In the genomic region with DNA sequence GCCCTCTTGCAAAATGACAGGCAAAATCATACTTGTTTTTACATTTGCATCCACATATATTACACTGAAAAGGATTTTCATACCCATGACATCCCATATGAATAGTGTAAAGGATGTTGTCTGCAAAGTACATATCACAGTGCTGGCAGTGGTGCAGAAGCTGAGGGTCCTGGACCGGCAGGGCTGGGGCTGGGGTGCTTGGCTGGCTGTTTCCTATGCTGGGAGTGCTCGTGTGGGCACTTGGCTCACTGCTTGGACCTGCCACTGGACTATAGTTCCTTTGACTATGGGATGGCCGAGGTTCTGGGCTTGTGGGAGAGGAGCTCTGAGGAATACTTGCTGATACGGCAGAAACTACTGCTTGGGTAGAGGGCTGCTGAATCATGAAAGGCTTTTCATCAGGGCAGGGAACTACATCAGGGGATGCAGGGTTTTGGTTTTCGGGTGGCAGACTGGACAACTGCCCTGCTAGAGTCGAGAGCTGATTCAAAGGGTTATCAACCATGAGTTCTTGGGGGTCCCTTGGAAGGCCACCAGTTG, we compare ENCODE assay signal across 20 cellular contexts.
"Had no signal": no experiment of that assay in that cellular context is flagged by ENCODE, and none has a peak within 500 bp of the region (broad histone marks: within the 10 kb centered on the region; RNA-seq: fewer than 3 reads in every experiment).

No MANE protein-coding gene starts in this region.

- H3K9me3 Mint-ChIP-seq: effector memory CD8-positive, alpha-beta T cell; memory B cell; natural killer cell; stimulated activated memory B cell treated with anti-CD40 and anti-IgM and Interleukin-4, amounts not matched to agents 10 μg/mL and 1 μg/mL and 100 μg/mL, for 72 hours had no signal

- H3K27me3 Mint-ChIP-seq: effector memory CD8-positive, alpha-beta T cell; memory B cell; stimulated activated memory B cell treated with anti-CD40 and anti-IgM and Interleukin-4, amounts not matched to agents 10 μg/mL and 1 μg/mL and 100 μg/mL, for 72 hours had no signal

- DNase-seq: cortex of kidney; effector memory CD8-positive, alpha-beta T cell; erythroblast; head of caudate nucleus; natural killer cell; occipital lobe; ovary; psoas muscle; sigmoid colon; stimulated activated CD4-positive, alpha-beta T cell treated with anti-CD3 and anti-CD28 coated beads, Interleukin-4, amount 100 ng/mL, for 4 hours; stimulated activated naive CD8-positive, alpha-beta T cell treated with anti-CD3 and anti-CD28 coated beads, Interleukin-15, Interleukin-2, amounts not matched to agents 100 U/mL and 50 U/mL, for 24 hours had no signal

- H3K4me3 ChIP-seq: lung, ovary, psoas muscle, sigmoid colon, thoracic aorta, tibial nerve, upper lobe of left lung had no signal

- H3K36me3 ChIP-seq: ovary had no signal

- H3K27ac ChIP-seq: ovary, psoas muscle, sigmoid colon, thoracic aorta, upper lobe of left lung had no signal

- H3K27me3 ChIP-seq: ovary, sigmoid colon, tibial nerve, upper lobe of left lung had no signal

- H3K4me1 ChIP-seq: psoas muscle had no signal

- H3K4me3 Mint-ChIP-seq: effector memory CD8-positive, alpha-beta T cell; memory B cell; natural killer cell; stimulated activated memory B cell treated with anti-CD40 and anti-IgM and Interleukin-4, amounts not matched to agents 10 μg/mL and 1 μg/mL and 100 μg/mL, for 72 hours had no signal

- H3K9me3 ChIP-seq: ovary, psoas muscle, sigmoid colon, thoracic aorta, tibial nerve, upper lobe of left lung had no signal

- FAIRE-seq: endometrium, keratinocyte, urothelium cell line had no signal

- H3K4me1 Mint-ChIP-seq: stimulated activated memory B cell treated with anti-CD40 and anti-IgM and Interleukin-4, amounts not matched to agents 10 μg/mL and 1 μg/mL and 100 μg/mL, for 72 hours had no signal

- H3K36me3 Mint-ChIP-seq: natural killer cell had no signal

- H3K27ac Mint-ChIP-seq: memory B cell; natural killer cell; stimulated activated memory B cell treated with anti-CD40 and anti-IgM and Interleukin-4, amounts not matched to agents 10 μg/mL and 1 μg/mL and 100 μg/mL, for 72 hours had no signal
